Comparison of ENCODE assay signal across 8 cellular contexts in genomic region chr7:154913645-154914579, GRCh38.
DNase-seq lines count a peak whose midpoint lies in the region; ATAC-seq and TF ChIP-seq lines count a peak whose summit lies in the region.

No MANE protein-coding gene starts in this region.

- H3K4me3 ChIP-seq in WERI-Rb-1 (ENCODE audit: low read depth, low read length) (no peak overlapping the region), spleen (peak overlapping the region; percentile 13 to 59 (median 30))

- H3K27ac ChIP-seq in WERI-Rb-1 (no peak overlapping the region), spleen (no peak overlapping the region)

- TF ChIP-seq CTCF in WERI-Rb-1 (IDR thresholded peaks at IDR 0.05; ENCODE audit: low read depth, low read length) (peak; percentile 87), spleen (IDR thresholded peaks at IDR 0.05 in 8 of 11, conservative IDR thresholded peaks at IDR 0.05 in 3 of 11) (peak; percentile 58 to 96 (median 90))

- peaks cover 15% of the 10 kb centered on the region for H3K9me3 ChIP-seq in WERI-Rb-1 (ENCODE audit: severe bottlenecking)
- peaks cover 0 to 10% (median 2%) of the 10 kb centered on the region in 8 donors for H3K9me3 ChIP-seq in spleen

- H3K27me3 ChIP-seq in WERI-Rb-1 (ENCODE audit: insufficient read depth, low read depth, severe bottlenecking) = peaks cover 57% of the 10 kb centered on the region
- peaks cover 0 to 59% (median 13%) of the 10 kb centered on the region in 7 donors for H3K27me3 ChIP-seq in spleen (replicated peaks in 1 of 7)

- ATAC-seq in HG02870 (IDR thresholded peaks at IDR 0.05; ENCODE audit: unreplicated experiment) = peak; percentile 95

- no peak for TF ChIP-seq POLR2A in spleen (IDR thresholded peaks at IDR 0.05)

- H3K4me1 ChIP-seq in spleen = peaks cover 8 to 17% (median 11%) of the 10 kb centered on the region in 6 donors

- H3K36me3 ChIP-seq in WERI-Rb-1 (no peaks in the 10 kb centered on the region), spleen (no peaks in the 10 kb centered on the region)

- 13 to 21% (median 16%) methylated on average over 21 to 56 of the region's 56 CpGs for WGBS in spleen, 5 donors

- in situ Hi-C loops in T47D (cut with HindIII; ENCODE audit: low pct_unique_long_range_greater_than_20kb, low sequenced_read_pairs) = no loop called here

- DNase-seq in NCI-H2227 (lab: John Stamatoyannopoulos, UW; ENCODE audit: unreplicated experiment) (peak; percentile 70), NCI-H2227 treated with DMSO at 0.1 percent for 48 hours (lab: John Stamatoyannopoulos, UW) (no peak), NCI-H146 (lab: John Stamatoyannopoulos, UW) (peak; percentile 82), WERI-Rb-1 (peak; percentile 87), T47D (ENCODE audit: low read depth in 1 of 2, low spot score in 1 of 2) (peak; percentile 57 to 71), iPS-NIHi7 (ENCODE audit: extremely low spot score) (peak; percentile 92), spleen (peak; percentile 96)

- intact Hi-C loops in spleen (cut with DNase I; ENCODE audit: low total_unique reads) = no loop called here
